ENCODE assay signal across 11 cellular contexts in the genomic region with DNA sequence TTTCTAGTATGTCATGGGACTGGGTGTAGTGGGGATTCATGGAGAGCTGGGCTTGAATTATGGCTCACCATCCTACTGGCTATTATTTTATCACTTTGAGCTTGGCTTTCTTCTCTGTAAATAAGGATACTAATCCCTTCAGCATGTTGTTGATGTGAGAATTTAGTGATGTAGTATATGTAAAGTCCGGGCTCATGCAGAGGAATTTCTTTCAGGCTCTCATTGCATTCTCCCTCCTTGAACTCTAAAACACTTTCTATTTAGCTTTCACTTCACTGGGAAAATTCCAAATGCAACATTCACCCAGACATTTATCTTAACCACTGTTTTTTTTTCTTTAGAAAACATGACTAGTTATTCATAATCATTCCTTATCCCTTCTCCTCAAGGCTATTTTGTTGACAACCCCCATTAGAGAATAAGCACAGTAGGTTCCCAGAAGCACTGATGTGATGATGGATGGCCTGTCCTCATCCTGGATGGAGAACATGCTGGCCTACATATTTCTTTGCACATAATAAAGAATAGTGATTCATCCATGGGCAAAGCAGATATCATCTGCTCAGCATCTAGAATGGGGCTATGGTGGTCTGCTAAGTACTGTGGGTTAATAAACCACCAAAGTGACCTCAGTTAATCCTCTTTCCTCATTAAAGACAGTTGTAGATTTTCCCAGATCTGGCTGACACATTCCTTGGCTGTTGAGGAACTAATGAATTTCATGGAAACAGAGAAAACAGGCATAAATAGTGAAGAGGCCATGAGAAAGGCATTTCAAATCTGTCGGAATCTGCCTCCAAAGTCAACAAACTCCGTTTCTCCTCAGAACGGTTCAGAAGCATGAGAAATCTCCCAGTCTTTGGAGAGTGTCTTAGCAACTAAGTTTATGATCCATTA.
A peak's percentile ranks its signal among the peaks of the same experiment; 100 is the strongest.
DNase-seq lines count a peak whose midpoint lies in the region; ATAC-seq and TF ChIP-seq lines count a peak whose summit lies in the region.
"Had no signal": no experiment of that assay in that cellular context is flagged by ENCODE, and none has a peak within 500 bp of the region (broad histone marks: within the 10 kb centered on the region; RNA-seq: fewer than 3 reads in every experiment).

No MANE protein-coding gene starts in this region.

- no peak overlapping the region for H3K23ac ChIP-seq in trophoblast cell (ENCODE audit: low read length)

- no peak overlapping the region for H4K8ac ChIP-seq in trophoblast cell (ENCODE audit: low read depth, low read length)

- no peak overlapping the region for H3K4ac ChIP-seq in trophoblast cell (ENCODE audit: low read depth, low read length)

- H3K79me2 ChIP-seq in ACC112 (ENCODE audit: control insufficient read depth, insufficient read depth, low read length, unreplicated experiment) (no peaks in the 10 kb centered on the region), trophoblast cell (ENCODE audit: control insufficient read depth, insufficient read depth, low read length, poor library complexity) (no peaks in the 10 kb centered on the region)

- H2AK5ac ChIP-seq in trophoblast cell (ENCODE audit: low read length): no peak overlapping the region

- ATAC-seq in Right ventricle myocardium superior (ENCODE audit: poor library complexity): peak; percentile 63
- ATAC-seq: A549 had no signal

- 36 to 44% (median 38%) methylated on average over 4 of the region's 4 CpGs for WGBS in adrenal gland, 4 donors
- WGBS in trophoblast cell (ENCODE audit: extremely low coverage, insufficient coverage, insufficient read length): no CpG with 5 or more reads among the region's 4 CpGs

- no peak overlapping the region for H3K4me2 ChIP-seq in trophoblast cell (ENCODE audit: low read length)
- H3K4me2 ChIP-seq: A549 had no signal

- H3K27ac ChIP-seq in ACC112 (ENCODE audit: low read depth, low read length) (peak overlapping the region; percentile 62), adrenal gland (peak overlapping the region in 1 of 5 donors; percentile 66), trophoblast cell (ENCODE audit: low read depth, low read length) (no peak overlapping the region)
- H3K27ac ChIP-seq: A549 had no signal

- H3K27me3 ChIP-seq in ACC112 (ENCODE audit: insufficient read depth, low read length) (peaks cover 15% of the 10 kb centered on the region; the same call in 1 of the 2 replicates), adrenal gland (no peaks in the 10 kb centered on the region), trophoblast cell (ENCODE audit: insufficient read depth, low read length) (no peaks in the 10 kb centered on the region)

- intact Hi-C loops in adrenal gland (cut with DNase I): no loop called here
- intact Hi-C loops in Right ventricle myocardium superior (cut with DNase I): no loop called here

- TF ChIP-seq CTCF in adrenal gland (IDR thresholded peaks at IDR 0.05): no peak

- no peak overlapping the region for H3K9ac ChIP-seq in trophoblast cell (ENCODE audit: low read length)

- H3K4me1 ChIP-seq in ACC112 (ENCODE audit: control insufficient read depth, insufficient read depth, low read length, unreplicated experiment): no peaks in the 10 kb centered on the region
- H3K4me1 ChIP-seq in adrenal gland (replicated peaks in 1 of 2): peaks cover 0 to 5% of the 10 kb centered on the region in 2 donors
- no peaks in the 10 kb centered on the region for H3K4me1 ChIP-seq in trophoblast cell (ENCODE audit: control insufficient read depth in 1 of 2, insufficient read depth in 2 of 2, low read length in 2 of 2)
- H3K4me1 ChIP-seq: A549 had no signal

- H3K4me3 ChIP-seq in ACC112 (ENCODE audit: low read depth, low read length) (no peak overlapping the region), adrenal gland (no peak overlapping the region), trophoblast cell (ENCODE audit: low read depth, low read length) (no peak overlapping the region)
- H3K4me3 ChIP-seq: A549 had no signal

- H3K79me1 ChIP-seq in trophoblast cell (ENCODE audit: low read length): no peaks in the 10 kb centered on the region

- H4K12ac ChIP-seq in trophoblast cell (ENCODE audit: low read depth, low read length): no peak overlapping the region

- H3K18ac ChIP-seq in trophoblast cell (ENCODE audit: low read length): no peak overlapping the region

- peak in 5 of 7 donors; percentile 17 to 72 (median 26) for DNase-seq in adrenal gland
- no peak for DNase-seq in Right ventricle myocardium superior
- peak; percentile 12 to 19 for DNase-seq in trophoblast cell
- DNase-seq in stimulated activated CD4-positive, alpha-beta T cell treated with anti-CD3 and anti-CD28 coated beads, Interleukin-15, amount 100 ng/mL, for 24 hours: no peak
- DNase-seq in NCI-H510A treated with DMSO at 0.1 percent for 48 hours (lab: John Stamatoyannopoulos, UW): no peak
- no peak for DNase-seq in hepatic stellate cell (ENCODE audit: low spot score)
- DNase-seq in HuH-7.5 (ENCODE audit: low spot score): no peak
- DNase-seq: activated CD4-positive, CD25-positive, alpha-beta regulatory T cell; DND-41 had no signal

- H3K36me3 ChIP-seq in ACC112 (ENCODE audit: insufficient read depth, low read length) (no peaks in the 10 kb centered on the region), adrenal gland (replicated peaks in 1 of 2) (no peaks in the 10 kb centered on the region), trophoblast cell (ENCODE audit: control insufficient read depth in 1 of 2, insufficient read depth in 2 of 2, low read length in 2 of 2) (no peaks in the 10 kb centered on the region)

- H3K14ac ChIP-seq in trophoblast cell (ENCODE audit: low read length): no peak overlapping the region

- no peak overlapping the region for H2BK12ac ChIP-seq in trophoblast cell (ENCODE audit: low read length)

- no peak for TF ChIP-seq POLR2A in adrenal gland (IDR thresholded peaks at IDR 0.05)

- H4K91ac ChIP-seq in trophoblast cell (ENCODE audit: low read depth, low read length): no peak overlapping the region

- no peak overlapping the region for H2BK120ac ChIP-seq in trophoblast cell (ENCODE audit: insufficient read depth, low read length, poor library complexity)

- no peak overlapping the region for H2AFZ ChIP-seq in ACC112 (ENCODE audit: low read length, unreplicated experiment)
- no peak overlapping the region for H2AFZ ChIP-seq in trophoblast cell (ENCODE audit: insufficient read depth, low read length, poor library complexity)

- H3K9me3 ChIP-seq in adrenal gland (replicated peaks in 1 of 3): no peaks in the 10 kb centered on the region
- H3K9me3 ChIP-seq in trophoblast cell (ENCODE audit: insufficient read depth, low read depth, low read length): no peaks in the 10 kb centered on the region
- H3K9me3 ChIP-seq: A549 had no signal

- no peak overlapping the region for H2BK5ac ChIP-seq in trophoblast cell (ENCODE audit: low read depth, low read length, poor library complexity)

Comparison
In these comparisons a context has a peak if more than half of its experiments do, and no peak if none do; other contexts are left out.
1. DNase-seq: peak in adrenal gland (5 of 7) and trophoblast cell (2 of 2); none in Right ventricle myocardium superior (single experiment), stimulated activated CD4-positive, alpha-beta T cell treated with anti-CD3 and anti-CD28 coated beads, Interleukin-15, amount 100 ng/mL, for 24 hours (single experiment), NCI-H510A treated with DMSO at 0.1 percent for 48 hours (single experiment), hepatic stellate cell (single experiment) and HuH-7.5 (single experiment).